Comparison of ENCODE assay signal across 8 cellular contexts in the genomic region with DNA sequence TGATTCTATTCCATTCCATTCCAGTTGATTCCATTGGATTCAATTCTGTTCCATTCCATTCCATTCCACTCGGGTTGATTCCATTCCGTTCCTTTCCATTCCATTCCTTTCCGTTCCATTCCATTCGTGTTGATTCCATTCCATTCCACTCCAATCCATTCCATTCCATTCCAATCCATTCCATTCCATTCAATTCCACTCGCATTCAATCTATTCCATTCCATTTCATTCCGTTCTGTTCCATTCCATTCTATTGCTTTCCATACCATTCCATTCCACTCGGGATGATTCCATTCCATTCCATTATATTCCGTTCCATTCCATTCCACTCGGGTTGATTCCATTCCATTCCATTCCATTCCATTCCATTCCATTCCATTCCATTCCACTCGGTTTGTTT.
DNase-seq lines count a peak whose midpoint lies in the region; ATAC-seq and TF ChIP-seq lines count a peak whose summit lies in the region.
"Not testable (repeated sequence)": the region's sequence is repeated elsewhere in the genome, so short reads cannot be mapped to it uniquely, and the experiment has no call there.

No MANE protein-coding gene starts in this region.

- not testable (repeated sequence) for H3K27ac ChIP-seq in iPS-20b (ENCODE audit: low read length); prostate gland

- peaks cover 17% of the 10 kb centered on the region for H3K4me1 Mint-ChIP-seq in activated T-helper 17 cell treated with anti-CD3 and anti-CD28 coated beads, Interleukin-2, amount 50 U/mL, for 72 hours

- not testable (repeated sequence) for H3K27ac Mint-ChIP-seq in activated T-helper 17 cell treated with anti-CD3 and anti-CD28 coated beads, Interleukin-2, amount 50 U/mL, for 72 hours

- H3K36me3 Mint-ChIP-seq in activated T-helper 17 cell treated with anti-CD3 and anti-CD28 coated beads, Interleukin-2, amount 50 U/mL, for 72 hours (ENCODE audit: low read depth), result not testable (repeated sequence)

- intact Hi-C loops in prostate gland (cut with DNase I), result not testable (repeated sequence)

- TF ChIP-seq POLR2A in prostate gland (IDR thresholded peaks at IDR 0.05), result not testable (repeated sequence)

- H3K9me3 ChIP-seq in iPS-20b (ENCODE audit: insufficient read depth, low read depth, low read length), result peaks cover 56% of the 10 kb centered on the region
- not testable (repeated sequence) for H3K9me3 ChIP-seq in prostate gland

- H3K4me1 ChIP-seq in iPS-20b (ENCODE audit: insufficient read depth, low read length); prostate gland (replicated peaks): not testable (repeated sequence)

- H3K9ac ChIP-seq in iPS-20b (ENCODE audit: low read depth, low read length), result not testable (repeated sequence)

- ATAC-seq in GM19324 (IDR thresholded peaks at IDR 0.05; ENCODE audit: low FRiP score, unreplicated experiment), result peak; percentile 30
- ATAC-seq in HG02885 (IDR thresholded peaks at IDR 0.05; ENCODE audit: poor library complexity, unreplicated experiment), result peak; percentile 39
- peak; percentile 25 for ATAC-seq in activated T-helper 17 cell treated with anti-CD3 and anti-CD28 coated beads, Interleukin-2, amount 50 U/mL, for 72 hours (replicated peaks)

- not testable (repeated sequence) for H3K4me3 ChIP-seq in Jurkat, Clone E6-1 (ENCODE audit: low read length); epithelial cell of esophagus (ENCODE audit: low read length); prostate gland
- peak overlapping the region; percentile 0 for H3K4me3 ChIP-seq in iPS-20b (ENCODE audit: low read length)

- WGBS in prostate gland, result 71% methylated on average over 10 of the region's 10 CpGs

- TF ChIP-seq CTCF in epithelial cell of esophagus (IDR thresholded peaks at IDR 0.05; ENCODE audit: insufficient read depth, low read depth, low read length, missing control alignments); prostate gland (IDR thresholded peaks at IDR 0.05): not testable (repeated sequence)

- H3K27me3 ChIP-seq in iPS-20b (ENCODE audit: insufficient read depth, low read length); prostate gland (replicated peaks; ENCODE audit: insufficient read depth): not testable (repeated sequence)

- peak; percentile 62 for DNase-seq in ACHN
- DNase-seq in Jurkat, Clone E6-1 (ENCODE audit: low read depth, low spot score), result peak; percentile 49
- DNase-seq in epithelial cell of esophagus (ENCODE audit: low read depth), result peak; percentile 73
- peak; percentile 58 for DNase-seq in prostate gland (ENCODE audit: low spot score)

- peaks cover 26% of the 10 kb centered on the region for H3K9me3 Mint-ChIP-seq in activated T-helper 17 cell treated with anti-CD3 and anti-CD28 coated beads, Interleukin-2, amount 50 U/mL, for 72 hours

- in situ Hi-C loops in ACHN (cut with HindIII; ENCODE audit: low pct_ligation_motif_present, low pct_unique_long_range_greater_than_20kb, low sequenced_read_pairs), result not testable (repeated sequence)

- not testable (repeated sequence) for H3K4me3 Mint-ChIP-seq in activated T-helper 17 cell treated with anti-CD3 and anti-CD28 coated beads, Interleukin-2, amount 50 U/mL, for 72 hours

- not testable (repeated sequence) for H3K27me3 Mint-ChIP-seq in activated T-helper 17 cell treated with anti-CD3 and anti-CD28 coated beads, Interleukin-2, amount 50 U/mL, for 72 hours

- not testable (repeated sequence) for H3K36me3 ChIP-seq in iPS-20b (ENCODE audit: insufficient read depth, low read depth, low read length); prostate gland
